9 cellular contexts compared by ENCODE assay signal in the genomic region with DNA sequence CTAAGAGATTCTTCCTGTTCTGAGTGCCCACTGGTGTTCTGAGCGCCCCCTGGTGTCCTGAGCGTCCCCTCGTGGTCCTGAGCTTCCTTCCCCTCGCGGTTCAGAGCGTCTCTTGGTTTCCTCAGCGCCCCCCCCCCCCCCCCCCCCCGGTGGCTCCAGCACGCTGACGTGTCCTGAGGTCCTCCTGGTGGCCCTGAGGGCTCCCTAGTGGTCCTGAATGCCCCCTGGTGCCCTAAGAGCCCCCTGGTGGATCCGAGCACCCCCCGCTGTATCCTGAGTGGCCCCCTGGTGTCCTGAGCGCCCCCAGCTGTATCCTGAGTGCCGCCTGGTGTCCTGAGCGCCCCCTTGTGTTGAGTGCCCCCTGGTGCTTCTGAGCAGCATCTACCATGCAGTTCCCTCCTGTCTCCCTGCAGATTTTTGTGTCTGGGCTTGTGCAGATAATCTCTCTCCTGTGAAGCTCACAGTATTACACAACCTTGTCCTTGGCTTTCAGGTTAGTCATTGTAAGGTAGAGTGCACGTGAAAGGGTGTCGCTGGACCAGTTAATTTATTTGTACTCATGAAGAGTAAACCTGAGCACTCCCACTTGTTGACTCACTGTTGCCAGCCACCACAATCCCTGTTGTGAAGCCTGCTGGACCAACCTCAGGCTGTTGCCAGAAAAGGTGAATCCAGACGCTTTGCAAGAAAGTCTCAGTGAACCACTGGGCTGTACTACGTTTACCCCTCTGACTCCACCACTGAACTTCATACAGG.
DNase-seq lines count a peak whose midpoint lies in the region; ATAC-seq and TF ChIP-seq lines count a peak whose summit lies in the region.
"Had no signal": no experiment of that assay in that cellular context is flagged by ENCODE, and none has a peak within 500 bp of the region (broad histone marks: within the 10 kb centered on the region; RNA-seq: fewer than 3 reads in every experiment).

No MANE protein-coding gene starts in this region.

- DNase-seq in NCI-H1930 (lab: John Stamatoyannopoulos, UW), result peak; percentile 20 to 58
- DNase-seq in activated CD8-positive, alpha-beta T cell treated with anti-CD3 and anti-CD28 coated beads, Interleukin-2, amount 10 ng/mL, durations not matched to agents 7 days and 5 days, result peak; percentile 90
- DNase-seq in memory B cell (ENCODE audit: low spot score in 2 of 2), result peak; percentile 60 to 72
- no peak for DNase-seq in NCI-H187 treated with DMSO at 0.1 percent for 48 hours (lab: John Stamatoyannopoulos, UW)
- no peak for DNase-seq in NCI-H2227 treated with DMSO at 0.1 percent for 48 hours (lab: John Stamatoyannopoulos, UW)
- no peak for DNase-seq in ovary
- DNase-seq: IMR-90 had no signal

- H3K27me3 ChIP-seq in ovary, result no peaks in the 10 kb centered on the region

- no peaks in the 10 kb centered on the region for H3K36me3 ChIP-seq in ovary

- no peaks in the 10 kb centered on the region for H3K9me3 ChIP-seq in ovary

- intact Hi-C loops in ovary (cut with DNase I), result no loop called here

- no peak for TF ChIP-seq POLR2A in ovary (IDR thresholded peaks at IDR 0.05)

- H3K4me3 ChIP-seq in ovary, result no peak overlapping the region

- ATAC-seq in GM18909 (IDR thresholded peaks at IDR 0.05; ENCODE audit: poor library complexity, unreplicated experiment), result peak; percentile 53
- peak; percentile 86 for ATAC-seq in activated CD8-positive, alpha-beta T cell treated with anti-CD3 and anti-CD28 coated beads, Interleukin-2, amount 10 ng/mL, durations not matched to agents 7 days and 5 days
- peak; percentile 77 for ATAC-seq in memory B cell (ENCODE audit: low read depth)
- ATAC-seq in GM18868 (IDR thresholded peaks at IDR 0.05; ENCODE audit: unreplicated experiment), result no peak

- no peak for TF ChIP-seq EP300 in ovary (IDR thresholded peaks at IDR 0.05)

- TF ChIP-seq CTCF in ovary (IDR thresholded peaks at IDR 0.05), result no peak

- H3K4me1 ChIP-seq in ovary (ENCODE audit: insufficient read depth), result no peaks in the 10 kb centered on the region

- H3K36me3 Mint-ChIP-seq in activated CD8-positive, alpha-beta T cell treated with anti-CD3 and anti-CD28 coated beads, Interleukin-2, amount 10 ng/mL, durations not matched to agents 7 days and 5 days (ENCODE audit: low read depth), result no peaks in the 10 kb centered on the region
- no peaks in the 10 kb centered on the region for H3K36me3 Mint-ChIP-seq in memory B cell

- CTCF ChIA-PET in activated CD8-positive, alpha-beta T cell treated with anti-CD3 and anti-CD28 coated beads, Interleukin-2, amount 10 ng/mL, durations not matched to agents 7 days and 5 days (lab: Charles Lee), result interaction anchor here (0.8 to 7.2 kb wide), 28 partner anchors 10 to 277 kb away, joined by 3 to 59 read pairs (median 4); no protein-coding TSS in a partner anchor

- POLR2A ChIA-PET in activated CD8-positive, alpha-beta T cell treated with anti-CD3 and anti-CD28 coated beads, Interleukin-2, amount 10 ng/mL, durations not matched to agents 7 days and 5 days (lab: Charles Lee), result no interaction called here

- no peak overlapping the region for H3K27ac ChIP-seq in ovary

- 50 to 61% (median 59%) methylated on average over 11 to 19 of the region's 19 CpGs for WGBS in ovary, 3 donors

- peaks cover 47% of the 10 kb centered on the region for H3K4me1 Mint-ChIP-seq in activated CD8-positive, alpha-beta T cell treated with anti-CD3 and anti-CD28 coated beads, Interleukin-2, amount 10 ng/mL, durations not matched to agents 7 days and 5 days (ENCODE audit: low read depth)
- H3K4me1 Mint-ChIP-seq in memory B cell, result peaks cover 25% of the 10 kb centered on the region

- peak overlapping the region; percentile 69 for H3K27ac Mint-ChIP-seq in activated CD8-positive, alpha-beta T cell treated with anti-CD3 and anti-CD28 coated beads, Interleukin-2, amount 10 ng/mL, durations not matched to agents 7 days and 5 days
- no peak overlapping the region for H3K27ac Mint-ChIP-seq in memory B cell

- no peaks in the 10 kb centered on the region for H3K9me3 Mint-ChIP-seq in activated CD8-positive, alpha-beta T cell treated with anti-CD3 and anti-CD28 coated beads, Interleukin-2, amount 10 ng/mL, durations not matched to agents 7 days and 5 days (ENCODE audit: insufficient read depth)
- H3K9me3 Mint-ChIP-seq in memory B cell, result no peaks in the 10 kb centered on the region

- peaks cover 9% of the 10 kb centered on the region for H3K27me3 Mint-ChIP-seq in activated CD8-positive, alpha-beta T cell treated with anti-CD3 and anti-CD28 coated beads, Interleukin-2, amount 10 ng/mL, durations not matched to agents 7 days and 5 days (ENCODE audit: low read depth)
- H3K27me3 Mint-ChIP-seq in memory B cell, result no peaks in the 10 kb centered on the region

- peak overlapping the region; percentile 54 for H3K4me3 Mint-ChIP-seq in activated CD8-positive, alpha-beta T cell treated with anti-CD3 and anti-CD28 coated beads, Interleukin-2, amount 10 ng/mL, durations not matched to agents 7 days and 5 days
- peak overlapping the region; percentile 73 for H3K4me3 Mint-ChIP-seq in memory B cell

Comparison
In these comparisons a context has a peak if more than half of its experiments do, and no peak if none do; other contexts are left out.
1. DNase-seq: peak in NCI-H1930 (2 of 2), activated CD8-positive, alpha-beta T cell treated with anti-CD3 and anti-CD28 coated beads, Interleukin-2, amount 10 ng/mL, durations not matched to agents 7 days and 5 days (single experiment) and memory B cell (2 of 2); none in NCI-H187 treated with DMSO at 0.1 percent for 48 hours (single experiment), NCI-H2227 treated with DMSO at 0.1 percent for 48 hours (single experiment) and ovary (0 of 5).